ENCODE assay signal across 8 cellular contexts in the genomic region with DNA sequence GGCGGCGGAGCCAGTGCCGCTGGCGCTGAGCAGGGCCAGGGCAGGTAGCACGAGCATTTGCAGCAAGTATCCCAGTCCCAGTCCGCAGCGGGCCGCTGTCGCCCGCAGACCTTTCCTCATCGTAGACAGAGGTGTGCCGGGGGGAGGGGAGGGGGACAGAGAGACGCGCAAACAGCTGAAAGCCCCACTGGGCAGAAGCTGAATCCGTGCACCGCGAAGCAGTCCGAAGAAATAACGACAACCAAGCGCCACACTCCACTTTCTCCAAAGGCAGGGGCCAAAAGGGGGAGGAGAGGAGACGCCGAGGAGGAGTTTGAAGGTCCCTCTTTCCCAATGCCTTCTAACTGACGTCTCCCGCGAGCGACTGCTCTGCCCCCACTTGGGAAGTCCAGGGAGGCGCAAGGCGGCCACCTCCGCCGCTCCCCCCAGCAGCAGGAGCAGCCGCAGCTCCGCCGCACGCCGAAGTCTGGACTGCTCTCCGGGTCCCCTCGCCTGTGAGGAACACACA. TPM values are rescaled to one million over a fixed set of nuclear protein-coding genes. Genes with fewer than 3 reads are reported as not detected.
DNase-seq lines count a peak whose midpoint lies in the region; ATAC-seq and TF ChIP-seq lines count a peak whose summit lies in the region.

A gene (minus strand): TSS at position 236 of the 508 bp plus-strand sequence.

- H3K9me3 ChIP-seq in skeletal muscle tissue (ENCODE audit: control insufficient read depth in 3 of 3, low read length in 3 of 3), result no peaks in the 10 kb centered on the region

- H3K36me3 ChIP-seq in kidney epithelial cell (ENCODE audit: control insufficient read depth, insufficient read depth, low read length) (no peaks in the 10 kb centered on the region), skeletal muscle tissue (ENCODE audit: control insufficient read depth in 3 of 3, insufficient read depth in 3 of 3, low read length in 3 of 3) (no peaks in the 10 kb centered on the region)

- H3K27me3 ChIP-seq in kidney epithelial cell (ENCODE audit: control insufficient read depth, insufficient read depth, low read length), result peaks cover 8% of the 10 kb centered on the region
- peaks cover 19 to 47% (median 38%) of the 10 kb centered on the region in 3 donors for H3K27me3 ChIP-seq in skeletal muscle tissue (ENCODE audit: control insufficient read depth in 3 of 3, insufficient read depth in 3 of 3, low read length in 3 of 3)

- peak within 1 kb of the TSS; percentile 97 for H3K27ac ChIP-seq in caudate nucleus (ENCODE audit: low read depth, low read length)
- H3K27ac ChIP-seq in skeletal muscle tissue (ENCODE audit: low read depth, low read length), result no peak within 1 kb of the TSS

- ATAC-seq in HG02973 (IDR thresholded peaks at IDR 0.05; ENCODE audit: unreplicated experiment) (no peak), HG02970 (IDR thresholded peaks at IDR 0.05; ENCODE audit: low FRiP score, unreplicated experiment) (no peak)

- DNase-seq in GM03348 (ENCODE audit: low spot score), result peak; percentile 37
- DNase-seq in NCI-H345 (lab: John Stamatoyannopoulos, UW), result peak; percentile 19
- DNase-seq in caudate nucleus (lab: John Stamatoyannopoulos, UW), result peak in 44 of 61 donors; percentile 35 to 96 (median 84)
- no peak for DNase-seq in kidney epithelial cell (ENCODE audit: low read depth)
- DNase-seq in DMS79 treated with DMSO at 0.1 percent for 48 hours (lab: John Stamatoyannopoulos, UW), result no peak

- peak within 1 kb of the TSS in 2 of 3 donors; percentile 38 to 60 for H3K9ac ChIP-seq in skeletal muscle tissue (ENCODE audit: low read depth in 1 of 3, low read length in 3 of 3)

- H3K4me3 ChIP-seq in kidney epithelial cell (ENCODE audit: low read depth, low read length) (peak within 1 kb of the TSS; percentile 77), skeletal muscle tissue (ENCODE audit: low read length in 3 of 3) (peak within 1 kb of the TSS; percentile 70 to 77 (median 75))

- peaks cover 16 to 18% (median 16%) of the 10 kb centered on the region in 3 donors for H3K4me1 ChIP-seq in skeletal muscle tissue (ENCODE audit: control insufficient read depth in 3 of 3, insufficient read depth in 3 of 3, low read length in 3 of 3)

- TF ChIP-seq CTCF in kidney epithelial cell (IDR thresholded peaks at IDR 0.05; ENCODE audit: insufficient read depth, low read length, poor library complexity, severe bottlenecking), result no peak

RNA-seq across cellular contexts. Expression of the gene that starts here (rescaled TPM):
- total RNA-seq in kidney epithelial cell, result 2.6 and 2.8 TPM in 2 replicates
- 1.0 TPM for total RNA-seq in skeletal muscle tissue

Comparison
In these comparisons a context has a peak if more than half of its experiments do, and no peak if none do; other contexts are left out.
1. DNase-seq: peak in GM03348 (single experiment), NCI-H345 (single experiment) and caudate nucleus (44 of 61); none in kidney epithelial cell (single experiment) and DMS79 treated with DMSO at 0.1 percent for 48 hours (single experiment).